Comparison of ENCODE assay signal across 1 cellular context in genomic region chrX:1212532-1212931, GRCh38.
TF ChIP-seq lines count a peak whose summit lies in the region.

Gene CRLF2 (minus strand): TSS chrX:1212649. CDS start chrX:1212634, 15 bp downstream.

TF ChIP-seq in HCT116, 20 proteins besides CTCF, POLR2A, EP300 and RAD21 (continued from another document):
- TF ChIP-seq SRF (IDR thresholded peaks at IDR 0.05; ENCODE audit: low read depth) (no peak), CEBPB (IDR thresholded peaks at IDR 0.05; ENCODE audit: low read depth) (no peak), ZNF274 (IDR thresholded peaks at IDR 0.05; ENCODE audit: low read depth, low read length) (no peak)
TF ChIP-seq in HCT116: peak in this region for 0.
